In the genomic region with DNA sequence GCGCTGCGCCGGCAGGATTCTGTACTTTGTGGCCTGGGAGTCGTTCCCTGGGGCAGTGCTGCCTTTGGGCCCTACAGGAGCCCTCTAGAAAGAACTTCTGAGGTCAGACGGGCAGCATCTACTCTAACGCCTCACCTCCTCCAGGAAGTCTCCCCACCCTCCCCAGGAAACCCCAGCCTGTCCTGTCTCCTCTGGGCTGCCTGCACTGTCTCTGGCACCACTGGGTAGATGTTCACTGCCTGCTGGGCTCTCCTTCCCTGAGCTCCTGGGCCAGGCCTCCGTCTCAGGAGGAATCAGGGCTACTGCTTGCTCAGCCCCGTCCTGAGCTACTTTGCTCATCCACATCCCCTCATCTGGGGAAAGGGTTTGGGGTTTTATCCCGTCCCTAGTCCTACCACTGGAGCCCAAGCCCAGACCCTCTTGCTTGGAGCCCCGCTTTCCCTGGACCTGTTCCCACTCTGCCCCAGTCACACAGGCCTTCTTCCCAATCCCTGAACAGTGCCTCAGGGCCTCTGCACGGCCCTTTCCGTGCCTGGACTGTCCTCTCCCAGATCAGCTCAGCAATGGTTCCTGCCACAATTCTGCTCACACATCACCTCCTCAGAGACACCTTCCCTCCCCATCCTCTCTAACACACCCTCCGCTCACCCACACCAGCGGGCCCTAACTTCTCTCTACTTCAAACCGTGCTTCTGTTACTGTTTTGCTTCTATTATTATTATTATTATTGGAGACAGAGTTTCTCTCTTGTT, we compare ENCODE assay signal across 9 cellular contexts. TPM values are rescaled to one million over a fixed set of nuclear protein-coding genes. Genes with fewer than 3 reads are reported as not detected.
A peak's percentile ranks its signal among the peaks of the same experiment; 100 is the strongest.
DNase-seq lines count a peak whose midpoint lies in the region; ATAC-seq, FAIRE-seq and TF ChIP-seq lines count a peak whose summit lies in the region.
"Had no signal": no experiment of that assay in that cellular context is flagged by ENCODE, and none has a peak within 500 bp of the region (broad histone marks: within the 10 kb centered on the region; RNA-seq: fewer than 3 reads in every experiment).

No MANE protein-coding gene starts in this region.

- ATAC-seq in K562 (peak; percentile 5), GM18858 (IDR thresholded peaks at IDR 0.05; ENCODE audit: unreplicated experiment) (no peak)

- intact Hi-C loops in K562 (cut with micrococcal nuclease): loop anchor here (1.0 to 5.0 kb wide), 3 partner anchors 57 to 238 kb away; no protein-coding TSS in a partner anchor
- intact Hi-C loops in tibial artery (cut with DNase I; ENCODE audit: low total_unique reads): loop anchor here (10.0 kb wide), 1 partner anchor 94 kb away; no protein-coding TSS in a partner anchor

- BruUV-seq in K562 (replicated peaks; lab: Mats Ljungman, UMichigan): no TSS peak

- no peaks in the 10 kb centered on the region for H3K9me3 Mint-ChIP-seq in activated naive CD4-positive, alpha-beta T cell treated with anti-CD3 and anti-CD28 coated beads, Interleukin-2, amount 50 U/mL, for 24 hours

- H3K4me1 ChIP-seq in K562 (replicated peaks in 1 of 2; ENCODE audit: control insufficient read depth in 2 of 2, insufficient read depth in 2 of 2, low read length in 2 of 2) (peaks cover 0 to 39% of the 10 kb centered on the region in 2 experiments; a peak in 3 of 5 replicates), mucosa of stomach (ENCODE audit: control insufficient read depth, insufficient read depth, low read length) (peaks cover 26% of the 10 kb centered on the region), tibial artery (peaks cover 0 to 17% (median 12%) of the 10 kb centered on the region in 4 donors)

- no peak for TF ChIP-seq POLR2A in K562 (conservative IDR thresholded peaks at IDR 0.05)

- H3K9me3 ChIP-seq in K562 (replicated peaks; ENCODE audit: control insufficient read depth, insufficient read depth, low read depth, low read length): no peaks in the 10 kb centered on the region; the same call in 1 of the 2 replicates
- no peaks in the 10 kb centered on the region for H3K9me3 ChIP-seq in mucosa of stomach (ENCODE audit: control insufficient read depth, low read length)
- no peaks in the 10 kb centered on the region for H3K9me3 ChIP-seq in tibial artery

- peak overlapping the region; percentile 95 for H2AFZ ChIP-seq in K562 (ENCODE audit: low read depth, low read length)

- in situ Hi-C loops in K562 (cut with MboI): no loop called here

- H3K36me3 Mint-ChIP-seq in activated naive CD4-positive, alpha-beta T cell treated with anti-CD3 and anti-CD28 coated beads, Interleukin-2, amount 50 U/mL, for 24 hours: no peaks in the 10 kb centered on the region

- no peak for DNase-seq in activated naive CD4-positive, alpha-beta T cell treated with Interleukin-2 at 50 U/mL for 16 hours
- DNase-seq in K562 (ENCODE audit: extremely low read depth in 1 of 4, low spot score in 3 of 4) (no peak), tibial artery (peak in 1 of 2 donors; percentile 68), NCI-H446 (lab: John Stamatoyannopoulos, UW) (no peak), SKM-1 treated with dmso at 0.1 percent for 144 hours (lab: John Stamatoyannopoulos, UW; ENCODE audit: unreplicated experiment) (no peak)

- H3K4me2 ChIP-seq in K562 (ENCODE audit: insufficient read depth, low read length): no peak overlapping the region

- no peak for FAIRE-seq in K562 (lab: Jason Lieb, UNC)
- FAIRE-seq: bronchial epithelial cell had no signal

- H3K4me3 Mint-ChIP-seq in activated naive CD4-positive, alpha-beta T cell treated with anti-CD3 and anti-CD28 coated beads, Interleukin-2, amount 50 U/mL, for 24 hours: peak overlapping the region; percentile 41

- TF ChIP-seq EP300 in K562 (IDR thresholded peaks at IDR 0.05; ENCODE audit: low read length): no peak

- H3K27ac Mint-ChIP-seq in activated naive CD4-positive, alpha-beta T cell treated with anti-CD3 and anti-CD28 coated beads, Interleukin-2, amount 50 U/mL, for 24 hours: no peak overlapping the region

- CTCF ChIA-PET in K562 (lab: Yijun Ruan, JAX; ENCODE audit: low intra/inter-chr PET ratio): interaction anchor here (0.6 to 1.5 kb wide), 7 partner anchors 31 to 266 kb away, joined by 3 to 9 read pairs (median 5); a partner anchor contains a TSS

- POLR2A ChIA-PET in K562 (lab: Yijun Ruan, JAX): interaction anchor here (1.2 to 1.3 kb wide), 2 partner anchors 59 to 101 kb away, joined by 5 to 6 read pairs; no protein-coding TSS in a partner anchor

- H3K36me3 ChIP-seq in K562 (ENCODE audit: control insufficient read depth, insufficient read depth, low read length): no peaks in the 10 kb centered on the region
- no peaks in the 10 kb centered on the region for H3K36me3 ChIP-seq in mucosa of stomach (ENCODE audit: control insufficient read depth, insufficient read depth, low read length)
- no peaks in the 10 kb centered on the region for H3K36me3 ChIP-seq in tibial artery

- H3K4me1 Mint-ChIP-seq in activated naive CD4-positive, alpha-beta T cell treated with anti-CD3 and anti-CD28 coated beads, Interleukin-2, amount 50 U/mL, for 24 hours: peaks cover 54% of the 10 kb centered on the region

- no peaks in the 10 kb centered on the region for H3K27me3 ChIP-seq in K562 (ENCODE audit: control insufficient read depth in 2 of 2, insufficient read depth in 2 of 2, low read length in 2 of 2)
- H3K27me3 ChIP-seq in mucosa of stomach (ENCODE audit: control insufficient read depth, insufficient read depth, low read length): no peaks in the 10 kb centered on the region
- no peaks in the 10 kb centered on the region for H3K27me3 ChIP-seq in tibial artery

- WGBS in K562 (ENCODE audit: insufficient coverage, low coverage, missing lambda C conversion rate): 78% methylated on average over 14 of the region's 15 CpGs

- no peak for TF ChIP-seq RAD21 in K562 (CRISPR knock-in tag; conservative IDR thresholded peaks at IDR 0.05 in 1 of 2, IDR thresholded peaks at IDR 0.05 in 1 of 2)

- H4K20me1 ChIP-seq in K562 (replicated peaks; ENCODE audit: control insufficient read depth, insufficient read depth, low read length): no peaks in the 10 kb centered on the region

- TF ChIP-seq CTCF in K562 (IDR thresholded peaks at IDR 0.05 in 2 of 3, conservative IDR thresholded peaks at IDR 0.05 in 1 of 3; ENCODE audit: insufficient read depth in 2 of 3, low read depth in 1 of 3, low read length in 3 of 3): no peak
- no peak for TF ChIP-seq CTCF in tibial artery (IDR thresholded peaks at IDR 0.05)

- H3K27ac ChIP-seq in K562 (ENCODE audit: extremely low read depth, low read depth, low read length): no peak overlapping the region
- H3K27ac ChIP-seq in tibial artery: peak overlapping the region; percentile 71 to 72

- H3K9ac ChIP-seq in K562 (ENCODE audit: insufficient read depth in 1 of 2, low read depth in 2 of 2, low read length in 2 of 2) (peak overlapping the region in 1 of 2 experiments; percentile 81; a peak in 2 of 4 replicates), mucosa of stomach (ENCODE audit: low read length) (peak overlapping the region; percentile 55)

- no peaks in the 10 kb centered on the region for H3K9me1 ChIP-seq in K562 (ENCODE audit: control insufficient read depth, insufficient read depth, low read length)

- H3K4me3 ChIP-seq in K562 (no peak overlapping the region), mucosa of stomach (ENCODE audit: low read length) (no peak overlapping the region), tibial artery (peak overlapping the region in 1 of 2 donors; percentile 42)

- no peaks in the 10 kb centered on the region for H3K27me3 Mint-ChIP-seq in activated naive CD4-positive, alpha-beta T cell treated with anti-CD3 and anti-CD28 coated beads, Interleukin-2, amount 50 U/mL, for 24 hours

- no peaks in the 10 kb centered on the region for H3K79me2 ChIP-seq in K562 (ENCODE audit: control insufficient read depth, insufficient read depth, low read length)

TF ChIP-seq in K562, 482 proteins besides CTCF, POLR2A, EP300 and RAD21:
- TF ChIP-seq ZFP36 (IDR thresholded peaks at IDR 0.05; ENCODE audit: low read depth, low read length, partially characterized antibody) (no peak), ZFX (CRISPR knock-in tag; IDR thresholded peaks at IDR 0.05) (0 out of 2 replicates have a peak, but pooled peaks have one; percentile 21)

RNA-seq across cellular contexts. Expression of a gene that starts 11.3 kb away (rescaled TPM):
- not detected in 2 replicates for total RNA-seq in K562 (2011; cell fraction: chromatin; rRNA removed; ENCODE audit: low replicate concordance)
- not detected in 2 replicates for total RNA-seq in K562 (2011; cell fraction: nucleolus; rRNA removed)
- not detected in 2 replicates for total RNA-seq in K562 (2011; cell fraction: nucleoplasm; rRNA removed)
- not detected in 2 replicates for total RNA-seq in K562 (2014; rRNA removed)
- not detected in 2 replicates for total RNA-seq in K562 (2014; rRNA removed; fragmentation: Illumina TruSeq; extraction: Trizol)
- not detected in 2 replicates for total RNA-seq in K562 (2015; rRNA removed; fragmentation: Illumina TruSeq; extraction: Trizol)
- total RNA-seq in K562 (2021): not detected in 2 replicates
- not detected in 2 replicates for polyA plus RNA-seq in K562 (2011; rRNA removed)
- not detected in 2 replicates for polyA plus RNA-seq in K562 (2011; cell fraction: cytosol; rRNA removed)
- not detected in 2 replicates for polyA plus RNA-seq in K562 (2011; cell fraction: nucleus; rRNA removed)
- 0.11 TPM in 1 of 2 replicates, not detected in the other for polyA plus RNA-seq in K562 (2012)
- polyA plus RNA-seq in K562 (2014; fragmentation: Illumina TruSeq; extraction: Trizol): not detected in 2 replicates
- polyA plus RNA-seq in K562 (2014; fragmentation: Nextera tagmentation; extraction: Ambion mirVana): under 1 TPM; 0.11 to 0.20 TPM
- 0.09 TPM in 1 of 2 replicates, not detected in the other for polyA plus RNA-seq in K562 (2014; rRNA removed)
- polyA minus RNA-seq in K562 (2011; rRNA and poly(A)+ RNA removed): not detected in 2 replicates
- not detected in 2 replicates for polyA minus RNA-seq in K562 (2011; cell fraction: cytosol; rRNA and poly(A)+ RNA removed)
- polyA minus RNA-seq in K562 (2011; cell fraction: nucleus; rRNA and poly(A)+ RNA removed): not detected in 2 replicates
- total RNA-seq: bronchial epithelial cell had no signal
